8 cellular contexts compared by ENCODE assay signal in genomic region chr12:75489613-75490210, GRCh38. TPM values are rescaled to one million over a fixed set of nuclear protein-coding genes. Genes with fewer than 3 reads are reported as not detected.
A peak's percentile ranks its signal among the peaks of the same experiment; 100 is the strongest.
DNase-seq lines count a peak whose midpoint lies in the region; ATAC-seq and TF ChIP-seq lines count a peak whose summit lies in the region.

No MANE protein-coding gene starts in this region.

- no peak overlapping the region for H3K27ac ChIP-seq in CD4-positive, alpha-beta T cell (ENCODE audit: low read depth, low read length)
- H3K27ac ChIP-seq in RWPE2 (ENCODE audit: poor library complexity, severe bottlenecking) = peak overlapping the region; percentile 70

- H3K4me1 Mint-ChIP-seq in CD4-positive, alpha-beta T cell (ENCODE audit: low read depth) = peaks cover 48% of the 10 kb centered on the region

- no peak for DNase-seq in CD4-positive, alpha-beta T cell
- DNase-seq in RWPE2 (ENCODE audit: low spot score) (no peak), fibroblast of gingiva (ENCODE audit: low read depth) (peak; percentile 59), UCSD-AML1 (lab: John Stamatoyannopoulos, UW; ENCODE audit: unreplicated experiment) (no peak), NCI-H187 treated with DMSO at 0.1 percent for 48 hours (lab: John Stamatoyannopoulos, UW) (no peak), ecto neural progenitor cell (ENCODE audit: low spot score) (no peak), GM10266 (ENCODE audit: extremely low spot score) (no peak)

- H3K27me3 ChIP-seq in CD4-positive, alpha-beta T cell (ENCODE audit: control insufficient read depth, insufficient read depth, low read length) = no peaks in the 10 kb centered on the region
- H3K27me3 ChIP-seq in RWPE2 (ENCODE audit: insufficient read depth, poor library complexity, severe bottlenecking) = no peaks in the 10 kb centered on the region

- peak; percentile 49 for ATAC-seq in CD4-positive, alpha-beta T cell (ENCODE audit: poor library complexity)
- ATAC-seq in GM21825 (IDR thresholded peaks at IDR 0.05; ENCODE audit: unreplicated experiment) = peak; percentile 69
- ATAC-seq in RWPE2 (ENCODE audit: low read depth) = peak; percentile 87

- peaks cover 26% of the 10 kb centered on the region for H3K36me3 ChIP-seq in RWPE2 (ENCODE audit: low read depth)

- POLR2A ChIA-PET in CD4-positive, alpha-beta T cell (lab: Charles Lee) = no interaction called here

- no peak overlapping the region for H3K4me3 ChIP-seq in RWPE2 (ENCODE audit: severe bottlenecking)

- H3K36me3 Mint-ChIP-seq in CD4-positive, alpha-beta T cell (ENCODE audit: low read depth) = peaks cover 67% of the 10 kb centered on the region

- H3K9me3 Mint-ChIP-seq in CD4-positive, alpha-beta T cell = no peaks in the 10 kb centered on the region

- no peaks in the 10 kb centered on the region for H3K9me3 ChIP-seq in CD4-positive, alpha-beta T cell (ENCODE audit: control insufficient read depth, low read length)
- H3K9me3 ChIP-seq in RWPE2 (ENCODE audit: severe bottlenecking) = no peaks in the 10 kb centered on the region

- CTCF ChIA-PET in CD4-positive, alpha-beta T cell (lab: Charles Lee) = no interaction called here

- H3K4me1 ChIP-seq in RWPE2 (ENCODE audit: insufficient read depth, poor library complexity, severe bottlenecking) = peaks cover 13% of the 10 kb centered on the region

- TF ChIP-seq CTCF in CD4-positive, alpha-beta T cell (IDR thresholded peaks at IDR 0.05) = no peak
- no peak for TF ChIP-seq CTCF in RWPE2 (IDR thresholded peaks at IDR 0.05; ENCODE audit: poor library complexity, severe bottlenecking)
- TF ChIP-seq CTCF in GM10266 (IDR thresholded peaks at IDR 0.05; ENCODE audit: control insufficient read depth, insufficient read depth, low read depth, missing control alignments) = no peak

- intact Hi-C loops in CD4-positive, alpha-beta T cell (cut with DNase I, micrococcal nuclease) = loop anchor here in 1 of 2 experiments (5.0 kb wide), 2 partner anchors 52 to 157 kb away; partner anchors contain the start of genes CAPS2 and GLIPR1L1

- no peaks in the 10 kb centered on the region for H3K27me3 Mint-ChIP-seq in CD4-positive, alpha-beta T cell

- H3K27ac Mint-ChIP-seq in CD4-positive, alpha-beta T cell = peak overlapping the region; percentile 61

- H3K4me3 Mint-ChIP-seq in CD4-positive, alpha-beta T cell = peak overlapping the region; percentile 2

RNA-seq across cellular contexts. Expression of gene GLIPR1, which starts 9.2 kb away (rescaled TPM):
- total RNA-seq in CD4-positive, alpha-beta T cell = 10 to 100 TPM; 41.3 to 47.7 TPM

RNA-seq across cellular contexts. Expression of gene KRR1, which starts 21.7 kb away (rescaled TPM):
- total RNA-seq in CD4-positive, alpha-beta T cell = 100 to 1,000 TPM; 144 to 148 TPM
